In genomic region chr3:185276415-185276814, GRCh38 we compare ENCODE assay signal across 1 cellular context.
TF ChIP-seq lines count a peak whose summit lies in the region.

No MANE protein-coding gene starts in this region.

TF ChIP-seq in HepG2, 621 proteins besides CTCF, POLR2A, EP300 and RAD21 (continues in another document):
- TF ChIP-seq ZNF709 (CRISPR knock-in tag; IDR thresholded peaks at IDR 0.05): no peak
- TF ChIP-seq WIZ (CRISPR knock-in tag; IDR thresholded peaks at IDR 0.05): no peak
- TF ChIP-seq HIVEP1 (CRISPR knock-in tag; IDR thresholded peaks at IDR 0.05): no peak
- TF ChIP-seq KLF11 (CRISPR knock-in tag; IDR thresholded peaks at IDR 0.05): no peak
- TF ChIP-seq TERF1 (CRISPR knock-in tag; IDR thresholded peaks at IDR 0.05): no peak
- no peak for TF ChIP-seq STAT6 (CRISPR knock-in tag; IDR thresholded peaks at IDR 0.05; ENCODE audit: borderline replicate concordance)
- no peak for TF ChIP-seq HOXD1 (CRISPR knock-in tag; IDR thresholded peaks at IDR 0.05)
- no peak for TF ChIP-seq NKX3-1 (CRISPR knock-in tag; IDR thresholded peaks at IDR 0.05)
- peak; percentile 40; the same call in 1 of the 2 replicates for TF ChIP-seq ZMYM4 (CRISPR knock-in tag; IDR thresholded peaks at IDR 0.05)
- peak; percentile 16; the same call in 1 of the 2 replicates for TF ChIP-seq FOXJ3 (CRISPR knock-in tag; IDR thresholded peaks at IDR 0.05; ENCODE audit: borderline replicate concordance)
- TF ChIP-seq HOXA3 (CRISPR knock-in tag; IDR thresholded peaks at IDR 0.05): peak; percentile 32; the same call in 1 of the 2 replicates
- peak; percentile 40; the same call in 1 of the 2 replicates for TF ChIP-seq MAX (IDR thresholded peaks at IDR 0.05)
- no peak for TF ChIP-seq ZNF333 (CRISPR knock-in tag; IDR thresholded peaks at IDR 0.05; ENCODE audit: borderline replicate concordance)
- peak; percentile 26 for TF ChIP-seq TEAD3 (CRISPR knock-in tag; optimal IDR thresholded peaks at IDR 0.05; ENCODE audit: borderline replicate concordance)
- no peak for TF ChIP-seq SOX6 (IDR thresholded peaks at IDR 0.05)
- peak; percentile 51; the same call in 1 of the 2 replicates for TF ChIP-seq SOX6 (CRISPR knock-in tag; IDR thresholded peaks at IDR 0.05)
- TF ChIP-seq ZFX (CRISPR knock-in tag; IDR thresholded peaks at IDR 0.05; ENCODE audit: low read depth): peak; percentile 47; the same call in 1 of the 2 replicates
- no peak for TF ChIP-seq NR3C1 (CRISPR knock-in tag; IDR thresholded peaks at IDR 0.05)
- TF ChIP-seq SALL1 (CRISPR knock-in tag; IDR thresholded peaks at IDR 0.05): peak; percentile 67
- no peak for TF ChIP-seq ZSCAN21 (CRISPR knock-in tag; IDR thresholded peaks at IDR 0.05; ENCODE audit: borderline replicate concordance)
- no peak for TF ChIP-seq ZNF710 (CRISPR knock-in tag; IDR thresholded peaks at IDR 0.05; ENCODE audit: borderline replicate concordance)
- TF ChIP-seq ZSCAN29 (CRISPR knock-in tag; conservative IDR thresholded peaks at IDR 0.05): no peak
- TF ChIP-seq MXD1 (CRISPR knock-in tag; IDR thresholded peaks at IDR 0.05): no peak
- TF ChIP-seq ZNF790 (CRISPR knock-in tag; IDR thresholded peaks at IDR 0.05; ENCODE audit: borderline replicate concordance): no peak
- TF ChIP-seq SP1 (IDR thresholded peaks at IDR 0.05): no peak
- no peak for TF ChIP-seq SP1 (CRISPR knock-in tag; IDR thresholded peaks at IDR 0.05)
- 0 out of 2 replicates have a peak, but pooled peaks have one; percentile 25 for TF ChIP-seq HDAC1 (CRISPR knock-in tag; IDR thresholded peaks at IDR 0.05)
- TF ChIP-seq ZFY (CRISPR knock-in tag; IDR thresholded peaks at IDR 0.05): 0 out of 2 replicates have a peak, but pooled peaks have one; percentile 27
- no peak for TF ChIP-seq MAF1 (CRISPR knock-in tag; IDR thresholded peaks at IDR 0.05; ENCODE audit: borderline replicate concordance)
- no peak for TF ChIP-seq SP2 (CRISPR knock-in tag; IDR thresholded peaks at IDR 0.05)
- TF ChIP-seq BCL6 (CRISPR knock-in tag; IDR thresholded peaks at IDR 0.05): peak; percentile 38; the same call in 1 of the 2 replicates
- TF ChIP-seq ZEB1 (IDR thresholded peaks at IDR 0.05; ENCODE audit: insufficient replicate concordance, low read depth): peak; percentile 47
- no peak for TF ChIP-seq ZSCAN25 (CRISPR knock-in tag; IDR thresholded peaks at IDR 0.05)
- no peak for TF ChIP-seq HOXA9 (CRISPR knock-in tag; IDR thresholded peaks at IDR 0.05; ENCODE audit: borderline replicate concordance)
- TF ChIP-seq ZNF138 (CRISPR knock-in tag; IDR thresholded peaks at IDR 0.05; ENCODE audit: low read depth): no peak
- TF ChIP-seq NR2F6 (IDR thresholded peaks at IDR 0.05): peak; percentile 56; the same call in 1 of the 2 replicates
- TF ChIP-seq NR2F6 (CRISPR knock-in tag; IDR thresholded peaks at IDR 0.05): no peak
- TF ChIP-seq KAT8 (CRISPR knock-in tag; IDR thresholded peaks at IDR 0.05): no peak
- no peak for TF ChIP-seq FOXA1 (IDR thresholded peaks at IDR 0.05)
- peak; percentile 56; the same call in 1 of the 2 replicates for TF ChIP-seq FOXA1 (CRISPR knock-in tag; IDR thresholded peaks at IDR 0.05)
- no peak for TF ChIP-seq SOX13 (IDR thresholded peaks at IDR 0.05)
- TF ChIP-seq SOX13 (CRISPR knock-in tag; conservative IDR thresholded peaks at IDR 0.05 in 1 of 2, IDR thresholded peaks at IDR 0.05 in 1 of 2): no peak; a peak in 1 of 4 replicates
- TF ChIP-seq GMEB1 (CRISPR knock-in tag; IDR thresholded peaks at IDR 0.05; ENCODE audit: borderline replicate concordance): no peak
- peak; percentile 84 for TF ChIP-seq NR2F2 (IDR thresholded peaks at IDR 0.05; ENCODE audit: borderline replicate concordance, low read depth)
- no peak for TF ChIP-seq ZNF281 (CRISPR knock-in tag; IDR thresholded peaks at IDR 0.05; ENCODE audit: borderline replicate concordance)
- TF ChIP-seq TFDP1 (CRISPR knock-in tag; IDR thresholded peaks at IDR 0.05; ENCODE audit: borderline replicate concordance): no peak
- TF ChIP-seq ZNF251 (CRISPR knock-in tag; IDR thresholded peaks at IDR 0.05): no peak
- TF ChIP-seq ZNF275 (CRISPR knock-in tag; IDR thresholded peaks at IDR 0.05; ENCODE audit: borderline replicate concordance): no peak
- no peak for TF ChIP-seq ZNF713 (CRISPR knock-in tag; IDR thresholded peaks at IDR 0.05)
- TF ChIP-seq GPN1 (CRISPR knock-in tag; IDR thresholded peaks at IDR 0.05; ENCODE audit: borderline replicate concordance): no peak
- no peak for TF ChIP-seq ZSCAN30 (CRISPR knock-in tag; IDR thresholded peaks at IDR 0.05)
- no peak for TF ChIP-seq PRDM10 (CRISPR knock-in tag; IDR thresholded peaks at IDR 0.05; ENCODE audit: low read depth)
- no peak for TF ChIP-seq DNMT1 (CRISPR knock-in tag; IDR thresholded peaks at IDR 0.05)
